Comparison of ENCODE assay signal across 18 cellular contexts in genomic region chr1:1120096-1120495, GRCh38. TPM values are rescaled to one million over a fixed set of nuclear protein-coding genes. Genes with fewer than 3 reads are reported as not detected.
DNase-seq lines count a peak whose midpoint lies in the region; ATAC-seq and TF ChIP-seq lines count a peak whose summit lies in the region.
"Had no signal": no experiment of that assay in that cellular context is flagged by ENCODE, and none has a peak within 500 bp of the region (broad histone marks: within the 10 kb centered on the region; RNA-seq: fewer than 3 reads in every experiment).

No MANE protein-coding gene starts in this region.

- intact Hi-C loops in Right ventricle myocardium superior (cut with DNase I) (loop anchor here (5.0 kb wide), 2 partner anchors 112 to 172 kb away; partner anchors contain the start of genes B3GALT6 and SDF4), cardiac septum (cut with DNase I) (loop anchor here (5.0 kb wide), 1 partner anchor 252 kb away; no protein-coding TSS in a partner anchor), sigmoid colon (cut with DNase I) (loop anchor here (5.0 kb wide), 1 partner anchor 152 kb away; the partner anchor contains the start of gene UBE2J2)

- peaks cover 23% of the 10 kb centered on the region for H3K27me3 Mint-ChIP-seq in endodermal cell (ENCODE audit: insufficient read depth)

- H3K4me1 Mint-ChIP-seq in endodermal cell = peaks cover 2% of the 10 kb centered on the region

- POLR2A ChIA-PET in HEK293 (lab: Yijun Ruan, JAX) = interaction anchor here (0.6 kb wide), 1 partner anchor 90 kb away, joined by 6 read pairs; no protein-coding TSS in a partner anchor

- H3K4me3 ChIP-seq in HEK293 (ENCODE audit: low read depth, low read length) (no peak overlapping the region), endodermal cell (ENCODE audit: low read length) (no peak overlapping the region), sigmoid colon (no peak overlapping the region)
- H3K4me3 ChIP-seq: Peyer's patch had no signal

- CTCF ChIA-PET in HEK293 (lab: Yijun Ruan, JAX) = interaction anchor here (0.6 to 7.2 kb wide), 6 partner anchors 105 to 434 kb away, joined by 3 to 76 read pairs (median 13); partner anchors contain the start of gene SDF4

- H3K9me3 ChIP-seq in HEK293 (ENCODE audit: control insufficient read depth, insufficient read depth, low read depth, low read length) (no peaks in the 10 kb centered on the region), endodermal cell (ENCODE audit: control insufficient read depth, low read length) (no peaks in the 10 kb centered on the region), sigmoid colon (no peaks in the 10 kb centered on the region)
- H3K9me3 ChIP-seq: Peyer's patch had no signal

- DNase-seq in Right ventricle myocardium superior = peak; percentile 17
- DNase-seq in cardiac septum (ENCODE audit: low spot score) = no peak
- peak; percentile 39 for DNase-seq in endodermal cell
- peak; percentile 49 for DNase-seq in sigmoid colon
- no peak for DNase-seq in SKM-1 (lab: John Stamatoyannopoulos, UW; ENCODE audit: unreplicated experiment)
- DNase-seq in hypothalamus (lab: John Stamatoyannopoulos, UW) = no peak
- no peak for DNase-seq in dermis blood vessel endothelial cell
- DNase-seq: C1 segment of cervical spinal cord, DMS79, GOT3, NCI-H1105 treated with DMSO at 0.1 percent for 48 hours, NCI-H1694, SHP77 treated with DMSO at 0.1 percent for 48 hours had no signal

- TF ChIP-seq EP300 in sigmoid colon (IDR thresholded peaks at IDR 0.05) = no peak

- no peak overlapping the region for H3K27ac Mint-ChIP-seq in endodermal cell
- H3K27ac Mint-ChIP-seq: CD8-positive, alpha-beta memory T cell had no signal

- H3K36me3 ChIP-seq in HEK293 (ENCODE audit: control insufficient read depth in 2 of 2, insufficient read depth in 1 of 2, low read length in 2 of 2) = no peaks in the 10 kb centered on the region
- H3K36me3 ChIP-seq in endodermal cell (ENCODE audit: control insufficient read depth, insufficient read depth, low read length) = no peaks in the 10 kb centered on the region
- H3K36me3 ChIP-seq in sigmoid colon = no peaks in the 10 kb centered on the region
- H3K36me3 ChIP-seq: Peyer's patch had no signal

- WGBS in endodermal cell (ENCODE audit: insufficient coverage in 1 of 2, insufficient read length in 1 of 2), 2 experiments = 68 to 86% methylated on average over 7 to 16 of the region's 16 CpGs
- 63 to 68% methylated on average over 16 of the region's 16 CpGs for WGBS in sigmoid colon, 2 donors

- no peak overlapping the region for H3K9ac ChIP-seq in endodermal cell (ENCODE audit: extremely low read depth, low read length, poor library complexity, severe bottlenecking)

- no peak for ATAC-seq in Right ventricle myocardium superior (ENCODE audit: poor library complexity)

- no peaks in the 10 kb centered on the region for H3K36me3 Mint-ChIP-seq in endodermal cell (ENCODE audit: low read depth)

- H3K4me1 ChIP-seq in HEK293 (ENCODE audit: control insufficient read depth, insufficient read depth, low read length) (no peaks in the 10 kb centered on the region), endodermal cell (ENCODE audit: control insufficient read depth, insufficient read depth, low read length) (no peaks in the 10 kb centered on the region), sigmoid colon (peaks cover 0 to 24% (median 19%) of the 10 kb centered on the region in 4 donors)

- peaks cover 2% of the 10 kb centered on the region for H3K9me3 Mint-ChIP-seq in endodermal cell

- TF ChIP-seq POLR2A in sigmoid colon (IDR thresholded peaks at IDR 0.05) = no peak

- no peak overlapping the region for H3K4me3 Mint-ChIP-seq in endodermal cell
- H3K4me3 Mint-ChIP-seq: CD8-positive, alpha-beta memory T cell had no signal

- H3K27me3 ChIP-seq in endodermal cell (ENCODE audit: control insufficient read depth, insufficient read depth, low read length, poor library complexity, severe bottlenecking) (peaks cover 26% of the 10 kb centered on the region), sigmoid colon (peaks cover 0 to 40% (median 0%) of the 10 kb centered on the region in 3 donors)
- H3K27me3 ChIP-seq: Peyer's patch had no signal

- H3K27ac ChIP-seq in HEK293 (ENCODE audit: extremely low read depth, low read depth, low read length) (no peak overlapping the region), endodermal cell (ENCODE audit: low read depth, low read length) (no peak overlapping the region), sigmoid colon (no peak overlapping the region)
- H3K27ac ChIP-seq: Peyer's patch had no signal

- TF ChIP-seq CTCF in HEK293 (tag by site-specific recombination; IDR thresholded peaks at IDR 0.05) (no peak), endodermal cell (conservative IDR thresholded peaks at IDR 0.05) (no peak), sigmoid colon (IDR thresholded peaks at IDR 0.05) (no peak)

TF ChIP-seq in HEK293, 187 proteins besides CTCF, POLR2A, EP300 and RAD21:
- no peak for TF ChIP-seq ZNF18 (tag by site-specific recombination; IDR thresholded peaks at IDR 0.05)
- no peak for TF ChIP-seq ZNF335 (tag by site-specific recombination; conservative IDR thresholded peaks at IDR 0.05)
- TF ChIP-seq ZNF292 (tag by site-specific recombination; IDR thresholded peaks at IDR 0.05; ENCODE audit: borderline replicate concordance, low read depth) = no peak
- TF ChIP-seq ZNF830 (tag by site-specific recombination; IDR thresholded peaks at IDR 0.05; ENCODE audit: low read depth) = no peak
- no peak for TF ChIP-seq ZXDB (tag by site-specific recombination; IDR thresholded peaks at IDR 0.05)
- TF ChIP-seq ZFP69B (tag by site-specific recombination; IDR thresholded peaks at IDR 0.05) = no peak
- TF ChIP-seq MZF1 (tag by site-specific recombination; IDR thresholded peaks at IDR 0.05; ENCODE audit: borderline replicate concordance) = no peak
- peak; percentile 16; the same call in 1 of the 2 replicates for TF ChIP-seq ZNF600 (tag by site-specific recombination; IDR thresholded peaks at IDR 0.05)

RNA-seq across cellular contexts. Expression of gene C1orf159, which starts 4.2 kb away (rescaled TPM):
- total RNA-seq in Right ventricle myocardium superior (2.4 TPM), cardiac septum (5.4 TPM), endodermal cell (10 to 100 TPM; 23.1 to 29.5 TPM), sigmoid colon (10 to 100 TPM in 2 of 4 donors, 1 to 10 TPM in 2; 7.9 to 13.8 (median 10.4) TPM), dermis blood vessel endothelial cell (11.4 and 11.7 TPM in 2 replicates)
- polyA plus RNA-seq in endodermal cell (2013, experiment 1 of 2) = 22.6 TPM
- 22.5 TPM for polyA plus RNA-seq in endodermal cell (2013, experiment 2 of 2)
- polyA plus RNA-seq in sigmoid colon = 10 to 100 TPM in 1 of 3 donors, 1 to 10 TPM in 2; 6.6 to 25.3 (median 6.9) TPM

RNA-seq across cellular contexts. Expression of gene RNF223, which starts 46.0 kb away (rescaled TPM):
- total RNA-seq in Right ventricle myocardium superior (not detected), cardiac septum (not detected), endodermal cell (not detected), sigmoid colon (not detected), dermis blood vessel endothelial cell (not detected in 2 replicates)
- not detected for polyA plus RNA-seq in endodermal cell (2013, experiment 1 of 2)
- polyA plus RNA-seq in endodermal cell (2013, experiment 2 of 2) = not detected
- 1 to 10 TPM in 2 of 3 donors, under 1 TPM in 1; 0.60 to 3.7 (median 1.9) TPM for polyA plus RNA-seq in sigmoid colon
- total RNA-seq: A673; CD8-positive, alpha-beta memory T cell; NCI-H460 had no signal
- polyA plus RNA-seq: CD8-positive, alpha-beta memory T cell had no signal

RNA-seq across cellular contexts. Expression of gene TTLL10, which starts 53.6 kb away (rescaled TPM):
- total RNA-seq in Right ventricle myocardium superior (0.22 TPM), cardiac septum (0.22 TPM), endodermal cell (1 to 10 TPM in 1 of 2 donors, under 1 TPM in 1; 0.93 to 1.2 TPM), sigmoid colon (not detected), dermis blood vessel endothelial cell (not detected in 2 replicates)
- polyA plus RNA-seq in endodermal cell (2013, experiment 1 of 2) = 1.1 TPM
- 0.21 TPM for polyA plus RNA-seq in endodermal cell (2013, experiment 2 of 2)
- under 1 TPM; 0.46 to 0.70 (median 0.60) TPM for polyA plus RNA-seq in sigmoid colon
- total RNA-seq: A673; CD8-positive, alpha-beta memory T cell; NCI-H460 had no signal
- polyA plus RNA-seq: CD8-positive, alpha-beta memory T cell had no signal

Comparison
In these comparisons a context has a peak if more than half of its experiments do, and no peak if none do; other contexts are left out.
1. DNase-seq: peak in Right ventricle myocardium superior (single experiment), endodermal cell (single experiment) and sigmoid colon (single experiment); none in cardiac septum (single experiment), SKM-1 (single experiment), hypothalamus (0 of 51) and dermis blood vessel endothelial cell (single experiment).